ENCODE assay signal across 26 cellular contexts in the genomic region with DNA sequence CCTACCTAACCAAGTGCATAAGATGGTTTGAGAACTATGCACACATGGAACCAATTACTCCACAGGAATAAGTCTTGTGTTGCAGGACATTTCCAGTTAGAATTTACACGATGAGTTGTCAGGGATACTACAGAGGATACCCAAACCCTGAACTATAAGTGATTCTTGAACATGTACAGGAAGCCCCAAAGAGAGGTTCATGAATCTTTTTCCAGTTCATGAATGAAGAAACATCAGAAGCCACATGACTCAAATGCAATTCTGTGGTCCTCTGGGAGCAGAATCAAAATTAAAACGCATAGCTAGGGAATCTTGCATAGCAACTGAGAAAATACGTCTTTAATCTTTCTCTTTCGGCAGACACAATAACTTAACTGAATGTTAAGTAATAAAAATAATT.
"Had no signal": no experiment of that assay in that cellular context is flagged by ENCODE, and none has a peak within 500 bp of the region (broad histone marks: within the 10 kb centered on the region; RNA-seq: fewer than 3 reads in every experiment).

No MANE protein-coding gene starts in this region.

- H3K9me3 ChIP-seq: left lung, mucosa of descending colon, ovary, right atrium auricular region, right lobe of liver, spleen, testis, thyroid gland, transverse colon, upper lobe of left lung, vagina had no signal

- H3K27ac Mint-ChIP-seq: immature natural killer cell; memory B cell; naive thymus-derived CD4-positive, alpha-beta T cell; natural killer cell treated with Interleukin-12 subunit alpha and Interleukin-12 subunit beta and Interleukin-15 and Interleukin-18, amount 100 ng/mL, for 72 hours; progenitor cell of endocrine pancreas; stimulated activated effector memory CD8-positive, alpha-beta T cell treated with anti-CD3 and anti-CD28 coated beads, Interleukin-12 subunit alpha, Interleukin-12 subunit beta, amount 100 ng/mL, for 72 hours; stimulated activated naive CD8-positive, alpha-beta T cell treated with anti-CD3 and anti-CD28 coated beads, Interleukin-15, Interleukin-2, amounts not matched to agents 100 ng/mL and 50 ng/mL, for 24 hours had no signal

- H3K4me3 Mint-ChIP-seq: immature natural killer cell; memory B cell; naive thymus-derived CD4-positive, alpha-beta T cell; natural killer cell treated with Interleukin-12 subunit alpha and Interleukin-12 subunit beta and Interleukin-15 and Interleukin-18, amount 100 ng/mL, for 72 hours; stimulated activated effector memory CD8-positive, alpha-beta T cell treated with anti-CD3 and anti-CD28 coated beads, Interleukin-12 subunit alpha, Interleukin-12 subunit beta, amount 100 ng/mL, for 72 hours; stimulated activated naive CD8-positive, alpha-beta T cell treated with anti-CD3 and anti-CD28 coated beads, Interleukin-15, Interleukin-2, amounts not matched to agents 100 ng/mL and 50 ng/mL, for 24 hours had no signal

- H3K27me3 Mint-ChIP-seq: naive thymus-derived CD4-positive, alpha-beta T cell; natural killer cell treated with Interleukin-12 subunit alpha and Interleukin-12 subunit beta and Interleukin-15 and Interleukin-18, amount 100 ng/mL, for 72 hours; progenitor cell of endocrine pancreas; stimulated activated naive CD8-positive, alpha-beta T cell treated with anti-CD3 and anti-CD28 coated beads, Interleukin-15, Interleukin-2, amounts not matched to agents 100 ng/mL and 50 ng/mL, for 24 hours had no signal

- H3K9me3 Mint-ChIP-seq: memory B cell; natural killer cell treated with Interleukin-12 subunit alpha and Interleukin-12 subunit beta and Interleukin-15 and Interleukin-18, amount 100 ng/mL, for 72 hours; stimulated activated effector memory CD8-positive, alpha-beta T cell treated with anti-CD3 and anti-CD28 coated beads, Interleukin-12 subunit alpha, Interleukin-12 subunit beta, amount 100 ng/mL, for 72 hours; stimulated activated naive CD8-positive, alpha-beta T cell treated with anti-CD3 and anti-CD28 coated beads, Interleukin-15, Interleukin-2, amounts not matched to agents 100 ng/mL and 50 ng/mL, for 24 hours had no signal

- H3K27ac ChIP-seq: left lung, ovary, right atrium auricular region, right lobe of liver, spleen, testis, thyroid gland, transverse colon, upper lobe of left lung, vagina had no signal

- H3K36me3 Mint-ChIP-seq: memory B cell; natural killer cell treated with Interleukin-12 subunit alpha and Interleukin-12 subunit beta and Interleukin-15 and Interleukin-18, amount 100 ng/mL, for 72 hours; stimulated activated effector memory CD8-positive, alpha-beta T cell treated with anti-CD3 and anti-CD28 coated beads, Interleukin-12 subunit alpha, Interleukin-12 subunit beta, amount 100 ng/mL, for 72 hours had no signal

- H3K36me3 ChIP-seq: left lung, ovary, right atrium auricular region, right lobe of liver, spleen, thyroid gland, transverse colon, upper lobe of left lung, vagina had no signal

- H3K4me1 Mint-ChIP-seq: immature natural killer cell; memory B cell; stimulated activated effector memory CD8-positive, alpha-beta T cell treated with anti-CD3 and anti-CD28 coated beads, Interleukin-12 subunit alpha, Interleukin-12 subunit beta, amount 100 ng/mL, for 72 hours had no signal

- DNase-seq: hypothalamus; immature natural killer cell; kidney; left colon; left lung; midbrain; mucosa of descending colon; naive thymus-derived CD4-positive, alpha-beta T cell; ovary; right lobe of liver; small intestine; spleen; stimulated activated CD4-positive, alpha-beta T cell treated with anti-CD3 and anti-CD28 coated beads, Interleukin-4, amount 100 ng/mL, for 24 hours; stimulated activated naive CD4-positive, alpha-beta T cell; testis; thyroid gland; transverse colon; upper lobe of left lung had no signal

- H3K4me3 ChIP-seq: left lung, lung, mucosa of descending colon, ovary, right atrium auricular region, right lobe of liver, spleen, testis, thyroid gland, transverse colon, upper lobe of left lung, vagina had no signal

- H3K27me3 ChIP-seq: left lung, ovary, right atrium auricular region, right lobe of liver, spleen, testis, thyroid gland, transverse colon, upper lobe of left lung, vagina had no signal

- H3K4me1 ChIP-seq: left lung, right atrium auricular region, right lobe of liver, spleen, testis, thyroid gland, transverse colon, upper lobe of left lung, vagina had no signal
